In the genomic region with DNA sequence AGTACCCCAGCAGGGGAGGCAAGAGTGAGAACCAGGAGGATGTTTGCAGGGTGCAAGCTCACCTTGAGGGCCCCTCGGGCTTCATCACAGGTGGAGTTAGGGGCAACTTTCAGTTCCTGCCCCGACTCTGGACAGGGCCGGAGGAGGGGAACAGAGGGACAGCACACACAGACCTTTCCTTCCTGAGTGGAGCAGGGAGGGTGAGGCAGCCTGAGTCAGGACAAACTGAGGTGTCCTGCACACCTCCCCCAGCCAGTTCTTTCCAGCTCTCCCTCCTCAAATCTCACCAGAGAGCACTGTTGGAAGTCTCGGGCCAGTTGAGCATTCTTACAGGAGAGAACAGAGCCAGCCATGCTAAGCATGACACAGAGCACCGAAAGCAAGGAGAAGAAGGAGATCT, we compare ENCODE assay signal across 8 cellular contexts. TPM values are rescaled to one million over a fixed set of nuclear protein-coding genes. Genes with fewer than 3 reads are reported as not detected.
DNase-seq lines count a peak whose midpoint lies in the region; ATAC-seq and TF ChIP-seq lines count a peak whose summit lies in the region.

No MANE protein-coding gene starts in this region.

- H3K36me3 Mint-ChIP-seq in brain: peaks cover 19% of the 10 kb centered on the region

- WGBS in mesenchymal stem cell: 69% methylated on average over 5 of the region's 5 CpGs

- peak overlapping the region; percentile 30 for H3K4me2 ChIP-seq in mesenchymal stem cell (ENCODE audit: low read length, poor library complexity, severe bottlenecking)

- H2AK5ac ChIP-seq in mesenchymal stem cell (ENCODE audit: low read length, severe bottlenecking): no peak overlapping the region

- no peak overlapping the region for H4K8ac ChIP-seq in mesenchymal stem cell (ENCODE audit: low read length)

- BruUV-seq in A673 (replicated peaks; lab: Mats Ljungman, UMichigan): no TSS peak

- no peaks in the 10 kb centered on the region for H3K27me3 ChIP-seq in A673 (replicated peaks; ENCODE audit: insufficient read depth, low read depth, low read length, poor library complexity)
- no peaks in the 10 kb centered on the region for H3K27me3 ChIP-seq in mesenchymal stem cell (ENCODE audit: control insufficient read depth in 1 of 2, insufficient read depth in 1 of 2, low read length in 2 of 2)

- no peak overlapping the region for H2AFZ ChIP-seq in mesenchymal stem cell (ENCODE audit: low read depth, low read length)

- no peak overlapping the region for H3K4ac ChIP-seq in mesenchymal stem cell (ENCODE audit: low read depth in 1 of 2, low read length in 2 of 2)

- no peak overlapping the region for H2BK12ac ChIP-seq in mesenchymal stem cell (ENCODE audit: low read length in 2 of 2)

- H3K36me3 ChIP-seq in A673 (ENCODE audit: insufficient read depth, low read length, poor library complexity, severe bottlenecking) (peaks cover 11% of the 10 kb centered on the region), mesenchymal stem cell (ENCODE audit: control insufficient read depth in 1 of 2, insufficient read depth in 2 of 2, low read depth in 1 of 2, low read length in 2 of 2) (peaks cover 37 to 39% of the 10 kb centered on the region in 2 experiments), mucosa of descending colon (ENCODE audit: low read depth) (no peaks in the 10 kb centered on the region)

- H3K4me1 Mint-ChIP-seq in brain: peaks cover 51% of the 10 kb centered on the region

- DNase-seq in A673 (ENCODE audit: low spot score): no peak
- DNase-seq in HFF-Myc (ENCODE audit: extremely low read depth, low read depth): no peak
- DNase-seq in mesenchymal stem cell: no peak
- DNase-seq in mucosa of descending colon: no peak
- no peak for DNase-seq in stimulated activated CD4-positive, alpha-beta T cell treated with anti-CD3 and anti-CD28 coated beads, Interleukin-4, amount 100 ng/mL, for 4 hours

- no peak overlapping the region for H2BK120ac ChIP-seq in mesenchymal stem cell (ENCODE audit: low read depth, low read length)

- H2BK15ac ChIP-seq in mesenchymal stem cell (ENCODE audit: low read depth, poor library complexity, severe bottlenecking): no peak overlapping the region

- no peak for ATAC-seq in HG02840 (IDR thresholded peaks at IDR 0.05; ENCODE audit: low FRiP score, unreplicated experiment)
- ATAC-seq in mucosa of descending colon: no peak
- ATAC-seq in GM18867 (IDR thresholded peaks at IDR 0.05; ENCODE audit: unreplicated experiment): no peak

- H3K4me3 ChIP-seq in A673 (ENCODE audit: low read depth, low read length, poor library complexity, severe bottlenecking): peak overlapping the region; percentile 83
- peak overlapping the region; percentile 82 for H3K4me3 ChIP-seq in HFF-Myc (replicated peaks; ENCODE audit: low read depth, low read length)
- peak overlapping the region in 1 of 2 experiments; percentile 95 for H3K4me3 ChIP-seq in mesenchymal stem cell (ENCODE audit: insufficient read depth in 1 of 2, low read depth in 1 of 2, low read length in 2 of 2)
- no peak overlapping the region for H3K4me3 ChIP-seq in mucosa of descending colon

- H3K9ac ChIP-seq in mesenchymal stem cell (ENCODE audit: low read length): peak overlapping the region; percentile 94

- no peaks in the 10 kb centered on the region for H3K9me3 Mint-ChIP-seq in brain

- H3K23ac ChIP-seq in mesenchymal stem cell (ENCODE audit: low read length in 2 of 2): no peak overlapping the region

- H3K27me3 Mint-ChIP-seq in brain: peaks cover 5% of the 10 kb centered on the region

- peak overlapping the region; percentile 88 to 94 (median 92) for H3K4me3 Mint-ChIP-seq in brain

- peak overlapping the region; percentile 9 for H4K91ac ChIP-seq in mesenchymal stem cell (ENCODE audit: low read length)

- H2BK5ac ChIP-seq in mesenchymal stem cell (ENCODE audit: low read depth, low read length, poor library complexity, severe bottlenecking): no peak overlapping the region

- POLR2A ChIA-PET in A673 (lab: Charles Lee; ENCODE audit: low non-redundant PET): interaction anchor here (0.6 kb wide), 1 partner anchor 13 kb away, joined by 3 read pairs; a partner anchor contains a TSS

- H3K27ac ChIP-seq in A673 (ENCODE audit: low read depth, low read length, poor library complexity, severe bottlenecking) (peak overlapping the region; percentile 82), mesenchymal stem cell (ENCODE audit: low read length, poor library complexity, severe bottlenecking) (no peak overlapping the region)

- H3K9me3 ChIP-seq in A673 (ENCODE audit: low read depth, low read length, poor library complexity, severe bottlenecking): no peaks in the 10 kb centered on the region
- no peaks in the 10 kb centered on the region for H3K9me3 ChIP-seq in mesenchymal stem cell (ENCODE audit: control insufficient read depth, low read length)
- H3K9me3 ChIP-seq in mucosa of descending colon: no peaks in the 10 kb centered on the region

- peak overlapping the region; percentile 72 to 98 (median 87) for H3K27ac Mint-ChIP-seq in brain

- peak overlapping the region in 1 of 2 experiments; percentile 48 for H3K18ac ChIP-seq in mesenchymal stem cell (ENCODE audit: low read depth in 1 of 2, low read length in 2 of 2)

- intact Hi-C loops in A673 (cut with micrococcal nuclease; ENCODE audit: unreplicated experiment) (loop anchor here (10.0 kb wide), 1 partner anchor 251 kb away; no protein-coding TSS in a partner anchor), mucosa of descending colon (cut with DNase I, micrococcal nuclease) (loop anchor here in 1 of 2 donors (10.0 kb wide), 1 partner anchor 71 kb away; the partner anchor contains the start of gene RUSC1)

- no peak overlapping the region for H3K14ac ChIP-seq in mesenchymal stem cell (ENCODE audit: low read length in 2 of 2)

- no peak for TF ChIP-seq CTCF in A673 (conservative IDR thresholded peaks at IDR 0.05; ENCODE audit: low read depth, low read length)
- no peak for TF ChIP-seq CTCF in HFF-Myc (IDR thresholded peaks at IDR 0.05; ENCODE audit: low read depth, low read length, missing control alignments)
- TF ChIP-seq CTCF in brain (conservative IDR thresholded peaks at IDR 0.05): no peak
- TF ChIP-seq CTCF in mucosa of descending colon (IDR thresholded peaks at IDR 0.05): no peak

- H3K79me1 ChIP-seq in mesenchymal stem cell (replicated peaks; ENCODE audit: low read length, poor library complexity, severe bottlenecking): peaks cover 22% of the 10 kb centered on the region

- CTCF ChIA-PET in A673 (lab: Charles Lee): no interaction called here

- H3K4me1 ChIP-seq in A673 (ENCODE audit: insufficient read depth, low read length, poor library complexity, severe bottlenecking): peaks cover 26% of the 10 kb centered on the region
- H3K4me1 ChIP-seq in mesenchymal stem cell (ENCODE audit: control insufficient read depth, insufficient read depth, low read depth, low read length): peaks cover 30% of the 10 kb centered on the region
- H3K4me1 ChIP-seq in mucosa of descending colon (ENCODE audit: low read depth): peaks cover 10% of the 10 kb centered on the region

RNA-seq across cellular contexts. Expression of gene ENTREP3, which starts 1.5 kb away (rescaled TPM):
- total RNA-seq in A673 (2021) (72.5 and 75.5 TPM in 2 replicates), mucosa of descending colon (10 to 100 TPM; 16.9 to 42.6 (median 20.4) TPM)
- 40.8 TPM for polyA plus RNA-seq in brain (ENCODE audit: insufficient read depth, low read depth, low replicate concordance)
- polyA plus RNA-seq in mesenchymal stem cell (2013, experiment 1 of 2): 48.4 TPM
- polyA plus RNA-seq in mesenchymal stem cell (2013, experiment 2 of 2): 49.3 TPM

RNA-seq across cellular contexts. Expression of gene SCAMP3, which starts 8.4 kb away (rescaled TPM):
- total RNA-seq in A673 (2021) (109 and 115 TPM in 2 replicates), mucosa of descending colon (10 to 100 TPM; 43.6 to 53.4 (median 46.8) TPM)
- polyA plus RNA-seq in brain (ENCODE audit: insufficient read depth, low read depth, low replicate concordance): 118 TPM
- polyA plus RNA-seq in mesenchymal stem cell (2013, experiment 1 of 2): 104 TPM
- 101 TPM for polyA plus RNA-seq in mesenchymal stem cell (2013, experiment 2 of 2)

RNA-seq across cellular contexts. Expression of gene CLK2, which starts 19.5 kb away (rescaled TPM):
- total RNA-seq in A673 (2021): 70.2 and 79.1 TPM in 2 replicates
- polyA plus RNA-seq in brain (ENCODE audit: insufficient read depth, low read depth, low replicate concordance): 29.7 TPM
- 35.0 TPM for polyA plus RNA-seq in mesenchymal stem cell (2013, experiment 1 of 2)
- 34.0 TPM for polyA plus RNA-seq in mesenchymal stem cell (2013, experiment 2 of 2)
- 10 to 100 TPM; 43.7 to 51.7 (median 47.8) TPM for total RNA-seq in mucosa of descending colon

RNA-seq across cellular contexts. Expression of gene HCN3, which starts 23.5 kb away (rescaled TPM):
- total RNA-seq in A673 (2021) (11.3 and 12.2 TPM in 2 replicates), mucosa of descending colon (10 to 100 TPM; 10.3 to 15.6 (median 10.8) TPM)
- 22.3 TPM for polyA plus RNA-seq in brain (ENCODE audit: insufficient read depth, low read depth, low replicate concordance)
- 2.0 TPM for polyA plus RNA-seq in mesenchymal stem cell (2013, experiment 1 of 2)
- 1.9 TPM for polyA plus RNA-seq in mesenchymal stem cell (2013, experiment 2 of 2)

RNA-seq across cellular contexts. Expression of gene MTX1, which starts 45.3 kb away (rescaled TPM):
- total RNA-seq in A673 (2021): 65.2 and 75.9 TPM in 2 replicates
- 77.4 TPM for polyA plus RNA-seq in brain (ENCODE audit: insufficient read depth, low read depth, low replicate concordance)
- 39.5 TPM for polyA plus RNA-seq in mesenchymal stem cell (2013, experiment 1 of 2)
- polyA plus RNA-seq in mesenchymal stem cell (2013, experiment 2 of 2): 38.9 TPM
- 10 to 100 TPM; 26.1 to 41.1 (median 35.6) TPM for total RNA-seq in mucosa of descending colon
